ENCODE assay signal across 11 cellular contexts in the genomic region with DNA sequence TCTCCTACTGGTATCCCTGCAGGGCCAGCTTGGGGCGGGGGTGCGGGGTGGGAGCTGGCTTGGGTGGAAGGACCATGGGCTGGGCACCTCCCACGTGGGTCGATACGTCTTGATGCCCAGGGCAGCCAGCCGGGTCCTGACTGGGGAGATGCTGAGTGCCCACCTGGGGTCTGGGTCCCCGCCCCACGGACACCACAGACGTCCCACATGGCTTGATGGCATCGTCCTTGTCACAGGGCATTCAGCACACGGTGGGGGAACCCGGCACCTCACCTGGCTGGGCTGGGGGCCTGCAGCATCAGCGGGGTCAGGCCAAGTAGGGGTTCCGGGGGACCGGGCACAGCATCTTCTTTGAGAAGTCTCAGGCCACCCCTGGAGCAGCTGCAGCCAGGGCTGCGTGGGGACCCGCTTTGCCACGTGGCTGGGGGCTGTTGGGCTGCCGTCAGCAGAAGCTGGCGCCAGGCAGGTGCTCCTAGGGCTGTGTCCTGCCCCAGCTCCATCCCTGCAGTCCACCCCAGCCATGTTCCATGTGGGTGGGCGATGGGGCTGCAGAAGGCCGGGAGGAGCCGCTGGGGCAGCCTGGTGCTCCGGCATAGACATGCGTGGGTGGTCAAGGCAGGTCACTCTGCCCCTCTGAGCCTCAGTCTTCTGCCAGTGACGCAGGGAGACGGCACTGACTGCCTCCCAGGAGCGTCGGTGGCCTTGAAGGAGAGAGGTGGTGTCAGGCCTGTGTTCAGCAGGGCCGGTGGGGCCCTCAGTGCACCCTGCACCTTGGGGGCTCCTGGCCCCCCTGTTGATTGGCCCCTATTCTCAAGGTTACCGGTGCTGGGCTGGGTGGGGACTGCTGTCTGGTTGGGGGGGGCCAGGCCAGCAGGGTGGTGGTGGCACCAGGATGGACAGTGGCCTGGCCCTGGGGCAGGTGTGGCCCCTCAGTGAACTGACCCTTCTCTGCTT. TPM values are rescaled to one million over a fixed set of nuclear protein-coding genes. Genes with fewer than 3 reads are reported as not detected.
DNase-seq lines count a peak whose midpoint lies in the region; ATAC-seq, FAIRE-seq and TF ChIP-seq lines count a peak whose summit lies in the region.
"Had no signal": no experiment of that assay in that cellular context is flagged by ENCODE, and none has a peak within 500 bp of the region (broad histone marks: within the 10 kb centered on the region; RNA-seq: fewer than 3 reads in every experiment).

No MANE protein-coding gene starts in this region.

- POLR2A ChIA-PET in activated CD4-positive, alpha-beta T cell treated with anti-CD3 and anti-CD28 coated beads for 36 hours (lab: Charles Lee) = no interaction called here
- POLR2A ChIA-PET in PC-3 (lab: Charles Lee; ENCODE audit: unreplicated experiment) = no interaction called here

- no peaks in the 10 kb centered on the region for H3K79me2 ChIP-seq in PC-3 (ENCODE audit: low read length)

- no peak overlapping the region for H2AFZ ChIP-seq in PC-3 (ENCODE audit: low read length)

- no peaks in the 10 kb centered on the region for H3K9me3 Mint-ChIP-seq in activated CD4-positive, alpha-beta T cell treated with anti-CD3 and anti-CD28 coated beads for 36 hours (ENCODE audit: low read depth)
- H3K9me3 Mint-ChIP-seq in stimulated activated naive CD8-positive, alpha-beta T cell treated with anti-CD3 and anti-CD28 coated beads, Interleukin-15, Interleukin-2, amounts not matched to agents 100 ng/mL and 50 ng/mL, for 24 hours = no peaks in the 10 kb centered on the region

- no peaks in the 10 kb centered on the region; the same call in 1 of the 2 replicates for H3K36me3 ChIP-seq in PC-3 (ENCODE audit: low read depth, low read length)
- peaks cover 10 to 35% of the 10 kb centered on the region in 2 donors for H3K36me3 ChIP-seq in kidney (ENCODE audit: control insufficient read depth in 1 of 2, insufficient read depth in 2 of 2, low read length in 2 of 2)
- peaks cover 65% of the 10 kb centered on the region for H3K36me3 ChIP-seq in HAP-1 (replicated peaks)

- H3K9ac ChIP-seq in PC-3 (ENCODE audit: low read length) = no peak overlapping the region
- H3K9ac ChIP-seq in kidney (ENCODE audit: low read length in 2 of 2) = no peak overlapping the region

- no peaks in the 10 kb centered on the region for H3K9me2 ChIP-seq in PC-3 (replicated peaks; ENCODE audit: low read length)

- CTCF ChIA-PET in activated CD4-positive, alpha-beta T cell treated with anti-CD3 and anti-CD28 coated beads for 36 hours (lab: Charles Lee) = interaction anchor here (0.5 to 1.5 kb wide), 5 partner anchors 19 to 618 kb away, joined by 3 to 7 read pairs (median 3); no protein-coding TSS in a partner anchor
- CTCF ChIA-PET in PC-3 (lab: Charles Lee) = no interaction called here

- H3K27ac Mint-ChIP-seq in activated CD4-positive, alpha-beta T cell treated with anti-CD3 and anti-CD28 coated beads for 36 hours = no peak overlapping the region
- peak overlapping the region; percentile 80 for H3K27ac Mint-ChIP-seq in stimulated activated naive CD8-positive, alpha-beta T cell treated with anti-CD3 and anti-CD28 coated beads, Interleukin-15, Interleukin-2, amounts not matched to agents 100 ng/mL and 50 ng/mL, for 24 hours

- H3K27ac ChIP-seq in PC-3 (ENCODE audit: low read length) (no peak overlapping the region), kidney (ENCODE audit: low read depth in 2 of 2, low read length in 2 of 2) (no peak overlapping the region)
- H3K27ac ChIP-seq: brain microvascular endothelial cell, thoracic aorta had no signal

- TF ChIP-seq CTCF in PC-3 (conservative IDR thresholded peaks at IDR 0.05; ENCODE audit: low read depth, low read length) = no peak
- no peak for TF ChIP-seq CTCF in kidney (IDR thresholded peaks at IDR 0.05; ENCODE audit: borderline replicate concordance, extremely low read depth, insufficient read depth)

- no peaks in the 10 kb centered on the region for H3K9me3 ChIP-seq in PC-3 (ENCODE audit: low read length)
- H3K9me3 ChIP-seq in kidney (ENCODE audit: control insufficient read depth in 1 of 2, low read length in 2 of 2) = no peaks in the 10 kb centered on the region
- H3K9me3 ChIP-seq in HAP-1 = no peaks in the 10 kb centered on the region
- H3K9me3 ChIP-seq: thoracic aorta had no signal

- no peak overlapping the region for H3K4me2 ChIP-seq in PC-3 (ENCODE audit: low read length)

- no peaks in the 10 kb centered on the region for H3K27me3 Mint-ChIP-seq in activated CD4-positive, alpha-beta T cell treated with anti-CD3 and anti-CD28 coated beads for 36 hours
- H3K27me3 Mint-ChIP-seq in stimulated activated naive CD8-positive, alpha-beta T cell treated with anti-CD3 and anti-CD28 coated beads, Interleukin-15, Interleukin-2, amounts not matched to agents 100 ng/mL and 50 ng/mL, for 24 hours = no peaks in the 10 kb centered on the region

- H3F3A ChIP-seq in PC-3 (ENCODE audit: low read length, unreplicated experiment) = no peaks in the 10 kb centered on the region

- in situ Hi-C loops in HAP-1 (cut with MboI; ENCODE audit: low sequenced_read_pairs) = loop anchor here (5.0 kb wide), 1 partner anchor 442 kb away; no protein-coding TSS in a partner anchor

- peaks cover 15% of the 10 kb centered on the region for H3K36me3 Mint-ChIP-seq in activated CD4-positive, alpha-beta T cell treated with anti-CD3 and anti-CD28 coated beads for 36 hours (ENCODE audit: low read depth)
- peaks cover 37% of the 10 kb centered on the region for H3K36me3 Mint-ChIP-seq in stimulated activated naive CD8-positive, alpha-beta T cell treated with anti-CD3 and anti-CD28 coated beads, Interleukin-15, Interleukin-2, amounts not matched to agents 100 ng/mL and 50 ng/mL, for 24 hours (ENCODE audit: low read depth)

- H3K27me3 ChIP-seq in PC-3 (ENCODE audit: low read length) (no peaks in the 10 kb centered on the region), HAP-1 (ENCODE audit: low read depth) (no peaks in the 10 kb centered on the region)
- H3K27me3 ChIP-seq: brain microvascular endothelial cell had no signal

- no TSS peak for BruUV-seq in PC-3 (replicated peaks; lab: Mats Ljungman, UMichigan)

- no peak overlapping the region for H3K4me3 Mint-ChIP-seq in activated CD4-positive, alpha-beta T cell treated with anti-CD3 and anti-CD28 coated beads for 36 hours
- no peak overlapping the region for H3K4me3 Mint-ChIP-seq in stimulated activated naive CD8-positive, alpha-beta T cell treated with anti-CD3 and anti-CD28 coated beads, Interleukin-15, Interleukin-2, amounts not matched to agents 100 ng/mL and 50 ng/mL, for 24 hours

- intact Hi-C loops in activated CD4-positive, alpha-beta T cell treated with anti-CD3 and anti-CD28 coated beads for 36 hours (cut with DNase I, micrococcal nuclease) = loop anchor here in 1 of 2 experiments (1.0 kb wide), 1 partner anchor 60 kb away; no protein-coding TSS in a partner anchor
- intact Hi-C loops in PC-3 (cut with micrococcal nuclease) = no loop called here
- intact Hi-C loops in kidney (cut with DNase I) = no loop called here

- peak; percentile 20 for ATAC-seq in activated CD4-positive, alpha-beta T cell treated with anti-CD3 and anti-CD28 coated beads for 36 hours
- peak; percentile 16; the same call in 1 of the 2 replicates for ATAC-seq in PC-3
- ATAC-seq in HG03469 (IDR thresholded peaks at IDR 0.05; ENCODE audit: unreplicated experiment) = no peak

- peaks cover 7% of the 10 kb centered on the region for H3K4me1 Mint-ChIP-seq in activated CD4-positive, alpha-beta T cell treated with anti-CD3 and anti-CD28 coated beads for 36 hours
- H3K4me1 Mint-ChIP-seq in stimulated activated naive CD8-positive, alpha-beta T cell treated with anti-CD3 and anti-CD28 coated beads, Interleukin-15, Interleukin-2, amounts not matched to agents 100 ng/mL and 50 ng/mL, for 24 hours (ENCODE audit: low read depth) = peaks cover 26% of the 10 kb centered on the region

- H3K4me3 ChIP-seq in PC-3 (ENCODE audit: low read length) (no peak overlapping the region), kidney (ENCODE audit: low read length in 2 of 2) (no peak overlapping the region), HAP-1 (no peak overlapping the region)
- H3K4me3 ChIP-seq: thoracic aorta had no signal

- FAIRE-seq in kidney (lab: Jason Lieb, UNC) = no peak

- H4K20me1 ChIP-seq in PC-3 (ENCODE audit: low read length) = no peaks in the 10 kb centered on the region

- no peaks in the 10 kb centered on the region for H3K4me1 ChIP-seq in PC-3 (ENCODE audit: insufficient read depth, low read length)
- peaks cover 7 to 8% of the 10 kb centered on the region in 2 donors for H3K4me1 ChIP-seq in kidney (ENCODE audit: control insufficient read depth in 1 of 2, insufficient read depth in 1 of 2, low read depth in 1 of 2, low read length in 2 of 2)
- no peaks in the 10 kb centered on the region for H3K4me1 ChIP-seq in HAP-1

- DNase-seq in activated CD4-positive, alpha-beta T cell treated with anti-CD3 and anti-CD28 coated beads for 36 hours = no peak
- DNase-seq in activated CD4-positive, alpha-beta T cell treated with anti-CD3 and anti-CD28 coated beads, Interleukin-2, amount 50 U/mL, for 1 hour = no peak
- DNase-seq in PC-3 (no peak), kidney (peak; percentile 79), DMS 273 treated with DMSO at 0.1 percent for 48 hours (lab: John Stamatoyannopoulos, UW) (no peak), HAP-1 (ENCODE audit: low spot score in 2 of 2) (no peak)

RNA-seq across cellular contexts. Expression of a gene that starts 8.4 kb away (rescaled TPM):
- 10 to 100 TPM; 14.4 to 18.3 TPM for total RNA-seq in activated CD4-positive, alpha-beta T cell treated with anti-CD3 and anti-CD28 coated beads for 36 hours
- total RNA-seq in PC-3 (2014; rRNA removed) = 32.8 and 37.4 TPM in 2 replicates
- 19.7 TPM for total RNA-seq in kidney
- polyA plus RNA-seq in kidney (ENCODE audit: insufficient read depth, low read depth, low replicate concordance) = 42.8 TPM

RNA-seq across cellular contexts. Expression of a gene that starts 23.5 kb away (rescaled TPM):
- 10 to 100 TPM; 60.7 to 74.5 TPM for total RNA-seq in activated CD4-positive, alpha-beta T cell treated with anti-CD3 and anti-CD28 coated beads for 36 hours
- total RNA-seq in PC-3 (2014; rRNA removed) (53.4 and 59.8 TPM in 2 replicates), kidney (56.3 TPM)
- polyA plus RNA-seq in kidney (ENCODE audit: insufficient read depth, low read depth, low replicate concordance) = 34.2 TPM

RNA-seq across cellular contexts. Expression of a gene that starts 35.6 kb away (rescaled TPM):
- 10 to 100 TPM; 42.2 to 49.2 TPM for total RNA-seq in activated CD4-positive, alpha-beta T cell treated with anti-CD3 and anti-CD28 coated beads for 36 hours
- total RNA-seq in PC-3 (2014; rRNA removed) = 32.1 and 39.5 TPM in 2 replicates
- total RNA-seq in kidney = 52.0 TPM
- 19.2 TPM for polyA plus RNA-seq in kidney (ENCODE audit: insufficient read depth, low read depth, low replicate concordance)

RNA-seq across cellular contexts. Expression of a gene that starts 38.7 kb away (rescaled TPM):
- 1 to 10 TPM; 2.2 to 2.7 TPM for total RNA-seq in activated CD4-positive, alpha-beta T cell treated with anti-CD3 and anti-CD28 coated beads for 36 hours
- 9.4 and 11.9 TPM in 2 replicates for total RNA-seq in PC-3 (2014; rRNA removed)
- total RNA-seq in kidney = 1.0 TPM
- 4.3 TPM for polyA plus RNA-seq in kidney (ENCODE audit: insufficient read depth, low read depth, low replicate concordance)
- total RNA-seq: renal cortical epithelial cell had no signal

RNA-seq across cellular contexts. Expression of a gene that starts 41.8 kb away (rescaled TPM):
- 10 to 100 TPM; 33.5 to 41.5 TPM for total RNA-seq in activated CD4-positive, alpha-beta T cell treated with anti-CD3 and anti-CD28 coated beads for 36 hours
- 25.8 and 34.5 TPM in 2 replicates for total RNA-seq in PC-3 (2014; rRNA removed)
- total RNA-seq in kidney = 43.8 TPM
- 20.4 TPM for polyA plus RNA-seq in kidney (ENCODE audit: insufficient read depth, low read depth, low replicate concordance)
